8 cellular contexts compared by ENCODE assay signal in the genomic region with DNA sequence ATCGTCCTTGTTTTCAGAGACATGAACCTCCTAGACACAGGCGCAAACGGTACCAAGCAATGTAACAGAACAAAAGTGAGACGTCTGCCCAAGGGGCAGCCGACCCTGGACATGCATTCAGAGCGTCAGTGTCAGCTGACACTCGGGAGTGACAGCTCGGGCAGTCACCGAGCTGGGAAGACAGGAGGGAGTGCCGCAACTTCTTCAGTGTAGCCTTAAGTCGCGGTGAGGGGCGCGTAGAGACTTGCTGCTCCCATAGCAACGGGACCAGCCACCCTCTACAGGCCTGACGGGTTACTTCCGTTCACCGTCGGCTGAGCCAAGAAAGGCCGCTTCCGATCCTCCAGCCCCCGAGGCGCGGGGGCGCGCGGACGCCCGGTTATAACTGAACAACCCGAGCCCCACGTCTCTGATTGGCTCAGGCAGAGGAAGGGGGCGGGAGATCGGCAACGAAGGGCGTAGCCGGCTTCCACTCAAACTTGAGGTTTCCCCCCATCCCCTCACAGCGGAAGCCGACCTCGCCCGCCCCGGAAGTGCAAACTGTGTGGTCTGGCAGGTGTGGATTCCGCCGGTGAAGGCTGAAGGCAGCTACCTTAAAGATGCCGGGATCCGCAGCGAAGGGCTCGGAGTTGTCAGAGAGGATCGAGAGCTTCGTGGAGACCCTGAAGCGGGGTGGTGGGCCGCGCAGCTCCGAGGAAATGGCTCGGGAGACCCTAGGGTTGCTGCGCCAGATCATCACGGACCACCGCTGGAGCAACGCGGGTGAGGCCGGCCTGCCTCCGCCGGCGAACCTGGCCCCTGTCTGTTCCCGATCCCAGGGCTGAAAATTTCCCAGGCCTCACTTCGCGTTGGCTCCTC. TPM values are rescaled to one million over a fixed set of nuclear protein-coding genes. Genes with fewer than 3 reads are reported as not detected.
A peak's percentile ranks its signal among the peaks of the same experiment; 100 is the strongest.
DNase-seq lines count a peak whose midpoint lies in the region; ATAC-seq, FAIRE-seq and TF ChIP-seq lines count a peak whose summit lies in the region.

EIF2B2 (plus strand) TSS at position 530 of the 858 bp plus-strand sequence; CDS start at position 600, 70 bp downstream.

- peaks cover 0 to 7% (median 6%) of the 10 kb centered on the region in 3 donors for H3K36me3 ChIP-seq in pancreas
- H3K36me3 ChIP-seq in tibial artery, result peaks cover 19 to 29% (median 29%) of the 10 kb centered on the region in 3 donors

- no peaks in the 10 kb centered on the region for H3K27me3 ChIP-seq in pancreas
- H3K27me3 ChIP-seq in tibial artery, result no peaks in the 10 kb centered on the region

- DNase-seq in GM12864 (ENCODE audit: low read depth) (peak; percentile 95), NCI-H1417 (lab: John Stamatoyannopoulos, UW) (peak; percentile 99), SW 1271 (lab: John Stamatoyannopoulos, UW) (peak; percentile 96 to 97), Right ventricle myocardium inferior (ENCODE audit: missing footprints) (peak; percentile 98), pancreas (peak; percentile 95 to 98 (median 97)), tibial artery (peak; percentile 98 to 99)
- peak; percentile 99 for DNase-seq in activated naive CD8-positive, alpha-beta T cell treated with anti-CD3 and anti-CD28 coated beads, Interleukin-2, amount 50 U/mL, for 16 hours (ENCODE audit: low read depth, low spot score)

- peak within 1 kb of the TSS; percentile 52 to 83 (median 78) for H3K27ac ChIP-seq in pancreas
- peak within 1 kb of the TSS; percentile 82 to 88 for H3K27ac ChIP-seq in tibial artery

- intact Hi-C loops in Right ventricle myocardium inferior (cut with DNase I), result loop anchor here (2.0 to 5.0 kb wide), 2 partner anchors 20 to 65 kb away; partner anchors contain the start of gene ZC2HC1C
- intact Hi-C loops in pancreas (cut with DNase I), result no loop called here
- intact Hi-C loops in tibial artery (cut with DNase I; ENCODE audit: low total_unique reads), result no loop called here

- no peaks in the 10 kb centered on the region for H3K9me3 ChIP-seq in pancreas
- no peaks in the 10 kb centered on the region for H3K9me3 ChIP-seq in tibial artery

- H3K4me3 ChIP-seq in GM12864 (ENCODE audit: low read depth, low read length) (peak within 1 kb of the TSS; percentile 82), pancreas (peak within 1 kb of the TSS; percentile 85 to 94 (median 87)), tibial artery (peak within 1 kb of the TSS; percentile 75 to 86)

- H3K4me1 ChIP-seq in pancreas, result peaks cover 0 to 17% (median 9%) of the 10 kb centered on the region in 3 donors
- H3K4me1 ChIP-seq in tibial artery, result peaks cover 0 to 31% (median 22%) of the 10 kb centered on the region in 4 donors

- 1% methylated on average over 64 to 66 of the region's 66 CpGs for WGBS in pancreas, 2 donors

- TF ChIP-seq CTCF in GM12864 (IDR thresholded peaks at IDR 0.05; ENCODE audit: low read depth, low read length, missing control alignments) (no peak), pancreas (IDR thresholded peaks at IDR 0.05) (no peak), tibial artery (IDR thresholded peaks at IDR 0.05) (peak; percentile 23 to 48)

- ATAC-seq in HG02759 (IDR thresholded peaks at IDR 0.05; ENCODE audit: unreplicated experiment) (peak; percentile 99), Right ventricle myocardium inferior (peak; percentile 99), pancreas (peak; percentile 99 to 100 (median 100))

- peak; percentile 47 for FAIRE-seq in pancreas (lab: Jason Lieb, UNC)

RNA-seq across cellular contexts. Expression of gene EIF2B2, which starts in this region (rescaled TPM):
- 34.0 TPM for total RNA-seq in Right ventricle myocardium inferior
- 10 to 100 TPM; 11.2 to 22.1 (median 16.6) TPM for total RNA-seq in pancreas
- 10 to 100 TPM; 12.4 to 19.0 TPM for polyA plus RNA-seq in pancreas

Comparison
In these comparisons a context has a peak if more than half of its experiments do, and no peak if none do; other contexts are left out.
1. Peak in every context shown above with its lines: DNase-seq, ATAC-seq, H3K4me3 ChIP-seq and H3K27ac ChIP-seq.
2. CTCF ChIP-seq: peak in tibial artery (2 of 2); none in GM12864 (single experiment) and pancreas (0 of 4).